1 cellular context compared by ENCODE assay signal in genomic region chr10:46022978-46023702, GRCh38.
TF ChIP-seq lines count a peak whose summit lies in the region.

No MANE protein-coding gene starts in this region.

TF ChIP-seq in HepG2, 621 proteins besides CTCF, POLR2A, EP300 and RAD21 (continued from another document and continues in another):
- TF ChIP-seq ARHGAP35 (CRISPR knock-in tag; IDR thresholded peaks at IDR 0.05; ENCODE audit: borderline replicate concordance) (peak; percentile 81; the same call in 1 of the 2 replicates), NFE2L1 (CRISPR knock-in tag; IDR thresholded peaks at IDR 0.05; ENCODE audit: borderline replicate concordance) (no peak), FOXK1 (CRISPR knock-in tag; IDR thresholded peaks at IDR 0.05; ENCODE audit: borderline replicate concordance, low read depth) (peak; percentile 78; the same call in 1 of the 2 replicates), NFKBIZ (CRISPR knock-in tag; IDR thresholded peaks at IDR 0.05) (0 out of 2 replicates have a peak, but pooled peaks have one; percentile 65), ZNF75D (CRISPR knock-in tag; IDR thresholded peaks at IDR 0.05; ENCODE audit: borderline replicate concordance) (no peak), FOXP1 (IDR thresholded peaks at IDR 0.05) (no peak), FOXP1 (CRISPR knock-in tag; IDR thresholded peaks at IDR 0.05) (peak; percentile 68), ZNF367 (CRISPR knock-in tag; IDR thresholded peaks at IDR 0.05; ENCODE audit: borderline replicate concordance) (peak; percentile 83; the same call in 1 of the 2 replicates), TCF12 (IDR thresholded peaks at IDR 0.05) (no peak), TCF12 (CRISPR knock-in tag; IDR thresholded peaks at IDR 0.05) (0 out of 2 replicates have a peak, but pooled peaks have one; percentile 45), SSRP1 (CRISPR knock-in tag; IDR thresholded peaks at IDR 0.05) (peak; percentile 85; the same call in 1 of the 2 replicates), MAFG (CRISPR knock-in tag; IDR thresholded peaks at IDR 0.05) (no peak), ZBTB25 (CRISPR knock-in tag; IDR thresholded peaks at IDR 0.05) (peak; percentile 73), ZNF549 (CRISPR knock-in tag; IDR thresholded peaks at IDR 0.05) (no peak), PPARG (CRISPR knock-in tag; conservative IDR thresholded peaks at IDR 0.05) (peak; percentile 75), ZNF598 (CRISPR knock-in tag; IDR thresholded peaks at IDR 0.05; ENCODE audit: borderline replicate concordance) (peak; percentile 69), ZFP36 (IDR thresholded peaks at IDR 0.05; ENCODE audit: borderline replicate concordance, low read depth, low read length, partially characterized antibody) (no peak), SAFB2 (CRISPR knock-in tag; IDR thresholded peaks at IDR 0.05; ENCODE audit: borderline replicate concordance, low read depth) (peak; percentile 88; the same call in 1 of the 2 replicates), IKZF5 (CRISPR knock-in tag; IDR thresholded peaks at IDR 0.05) (peak; percentile 92), SRSF9 (IDR thresholded peaks at IDR 0.05; ENCODE audit: borderline replicate concordance, insufficient read depth, low read depth, low read length, poor library complexity, severe bottlenecking) (no peak), ZBTB8A (CRISPR knock-in tag; IDR thresholded peaks at IDR 0.05; ENCODE audit: borderline replicate concordance, low read depth) (no peak), ZFP62 (CRISPR knock-in tag; IDR thresholded peaks at IDR 0.05) (no peak), ZNF747 (CRISPR knock-in tag; IDR thresholded peaks at IDR 0.05; ENCODE audit: borderline replicate concordance) (peak; percentile 72; the same call in 1 of the 2 replicates), ZNF781 (CRISPR knock-in tag; IDR thresholded peaks at IDR 0.05; ENCODE audit: borderline replicate concordance, not compliant biosample characterization) (peak; percentile 96), SMAD1 (CRISPR knock-in tag; IDR thresholded peaks at IDR 0.05; ENCODE audit: borderline replicate concordance, low read depth) (peak; percentile 62; the same call in 1 of the 2 replicates), ZNF546 (CRISPR knock-in tag; conservative IDR thresholded peaks at IDR 0.05) (no peak), HIVEP1 (CRISPR knock-in tag; IDR thresholded peaks at IDR 0.05) (peak; percentile 80), SIX1 (CRISPR knock-in tag; IDR thresholded peaks at IDR 0.05; ENCODE audit: borderline replicate concordance) (peak; percentile 23; the same call in 1 of the 2 replicates), ZNF260 (CRISPR knock-in tag; IDR thresholded peaks at IDR 0.05; ENCODE audit: borderline replicate concordance, low read depth) (no peak), ZNF512 (CRISPR knock-in tag; IDR thresholded peaks at IDR 0.05) (peak; percentile 50; the same call in 1 of the 2 replicates), ZNF740 (CRISPR knock-in tag; IDR thresholded peaks at IDR 0.05) (no peak), ZNF562 (CRISPR knock-in tag; IDR thresholded peaks at IDR 0.05; ENCODE audit: borderline replicate concordance) (no peak), ZNF407 (CRISPR knock-in tag; IDR thresholded peaks at IDR 0.05; ENCODE audit: not compliant biosample characterization) (peak; percentile 93), ZFP1 (CRISPR knock-in tag; IDR thresholded peaks at IDR 0.05) (0 out of 2 replicates have a peak, but pooled peaks have one; percentile 40), FOXA3 (CRISPR knock-in tag; IDR thresholded peaks at IDR 0.05) (peak; percentile 61), ZFP91 (CRISPR knock-in tag; IDR thresholded peaks at IDR 0.05; ENCODE audit: borderline replicate concordance) (peak; percentile 90), KLF12 (CRISPR knock-in tag; IDR thresholded peaks at IDR 0.05; ENCODE audit: borderline replicate concordance) (peak; percentile 42; the same call in 1 of the 2 replicates), ZNF331 (CRISPR knock-in tag; IDR thresholded peaks at IDR 0.05) (peak; percentile 76; the same call in 1 of the 2 replicates), ZNF326 (CRISPR knock-in tag; IDR thresholded peaks at IDR 0.05; ENCODE audit: borderline replicate concordance) (no peak; the same call in 1 of the 2 replicates), ZNF777 (CRISPR knock-in tag; IDR thresholded peaks at IDR 0.05) (no peak; the same call in 1 of the 2 replicates), MED13 (CRISPR knock-in tag; IDR thresholded peaks at IDR 0.05) (peak; percentile 81), ZNF776 (CRISPR knock-in tag; IDR thresholded peaks at IDR 0.05) (no peak), POLR2AphosphoS2 (IDR thresholded peaks at IDR 0.05; ENCODE audit: low read depth, low read length) (no peak), ZNF383 (CRISPR knock-in tag; IDR thresholded peaks at IDR 0.05; ENCODE audit: borderline replicate concordance) (no peak), ZNF770 (CRISPR knock-in tag; IDR thresholded peaks at IDR 0.05) (peak; percentile 78), NRL (CRISPR knock-in tag; IDR thresholded peaks at IDR 0.05; ENCODE audit: borderline replicate concordance) (peak; percentile 97), SATB2 (CRISPR knock-in tag; IDR thresholded peaks at IDR 0.05) (peak; percentile 52; the same call in 1 of the 2 replicates), HMGA1 (CRISPR knock-in tag; conservative IDR thresholded peaks at IDR 0.05) (no peak), CCDC6 (CRISPR knock-in tag; IDR thresholded peaks at IDR 0.05) (peak; percentile 91; the same call in 1 of the 2 replicates), KAT2B (IDR thresholded peaks at IDR 0.05; ENCODE audit: borderline replicate concordance, low read depth, low read length) (no peak)
